ENCODE assay signal across 14 cellular contexts in the genomic region with DNA sequence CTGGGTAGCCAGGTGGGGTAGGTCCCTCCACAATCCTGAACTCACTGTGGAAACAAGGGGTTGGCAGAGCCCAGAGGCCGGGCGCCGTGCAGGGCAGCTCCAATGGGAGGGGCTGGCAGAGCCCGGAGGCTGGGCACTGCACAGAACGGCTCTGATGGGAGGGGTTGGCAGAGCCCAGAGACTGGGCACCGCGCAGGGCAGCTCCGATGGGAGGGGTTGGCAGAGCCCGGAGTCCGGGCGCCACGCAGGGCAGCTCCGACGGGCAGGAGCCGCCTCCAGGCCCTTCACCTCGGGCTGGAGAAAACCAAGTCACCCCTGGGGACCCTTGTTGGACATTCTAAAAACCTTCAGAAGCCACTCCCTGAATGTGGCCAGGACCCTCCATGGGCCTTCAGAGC. TPM values are rescaled to one million over a fixed set of nuclear protein-coding genes. Genes with fewer than 3 reads are reported as not detected.
DNase-seq lines count a peak whose midpoint lies in the region; ATAC-seq and TF ChIP-seq lines count a peak whose summit lies in the region.
"Had no signal": no experiment of that assay in that cellular context is flagged by ENCODE, and none has a peak within 500 bp of the region (broad histone marks: within the 10 kb centered on the region; RNA-seq: fewer than 3 reads in every experiment).

No MANE protein-coding gene starts in this region.

- H3K27ac ChIP-seq in right cardiac atrium (ENCODE audit: low read length) (peak overlapping the region; percentile 38), prostate gland (peak overlapping the region in 1 of 2 donors; percentile 9)

- 62% methylated on average over 16 of the region's 16 CpGs for WGBS in right cardiac atrium
- 22% methylated on average over 16 of the region's 16 CpGs for WGBS in prostate gland

- no peak for TF ChIP-seq POLR2A in prostate gland (IDR thresholded peaks at IDR 0.05)

- ATAC-seq in right cardiac atrium (peak; percentile 76 to 83), HG03139 (IDR thresholded peaks at IDR 0.05; ENCODE audit: unreplicated experiment) (no peak), HG03565 (IDR thresholded peaks at IDR 0.05; ENCODE audit: unreplicated experiment) (no peak)

- DNase-seq in Ammon's horn (ENCODE audit: low spot score) = peak; percentile 93
- DNase-seq in anterior cingulate cortex (lab: John Stamatoyannopoulos, UW) = peak in 53 of 58 donors; percentile 60 to 93 (median 82)
- peak; percentile 69 to 90 (median 79) for DNase-seq in right cardiac atrium
- DNase-seq in prostate gland (ENCODE audit: low spot score) = peak; percentile 53
- no peak for DNase-seq in NK-92 treated with Interleukin-12 subunit alpha and Interleukin-12 subunit beta, amount 100 ng/mL, for 24 hours (lab: John Stamatoyannopoulos, UW)
- no peak for DNase-seq in HFFc6
- DNase-seq: ACHN; activated CD4-positive, alpha-beta T cell treated with anti-CD3 and anti-CD28 coated beads for 48 hours; activated effector memory CD4-positive, alpha-beta T cell treated with Interleukin-2 at 50 U/mL for 16 hours; EL; NCI-H1105; NCI-H82 had no signal

- no peak overlapping the region for H3K4me3 Mint-ChIP-seq in HFFc6

- H3K36me3 Mint-ChIP-seq in HFFc6 (ENCODE audit: low read depth) = no peaks in the 10 kb centered on the region

- H3K27me3 Mint-ChIP-seq in HFFc6 (ENCODE audit: insufficient read depth) = no peaks in the 10 kb centered on the region; the same call in 1 of the 2 replicates

- peaks cover 7% of the 10 kb centered on the region for H3K4me1 Mint-ChIP-seq in HFFc6 (ENCODE audit: low read depth)

- TF ChIP-seq CTCF in prostate gland (IDR thresholded peaks at IDR 0.05) (no peak), HFFc6 (IDR thresholded peaks at IDR 0.05) (no peak)

- no peaks in the 10 kb centered on the region for H3K36me3 ChIP-seq in prostate gland

- intact Hi-C loops in right cardiac atrium (cut with DNase I) = loop anchor here in 1 of 4 donors (10.0 kb wide), 1 partner anchor 71 kb away; no protein-coding TSS in a partner anchor
- intact Hi-C loops in prostate gland (cut with DNase I) = loop anchor here (5.0 kb wide), 1 partner anchor 36 kb away; no protein-coding TSS in a partner anchor

- H3K4me3 ChIP-seq in right cardiac atrium (ENCODE audit: low read length) (no peak overlapping the region), prostate gland (no peak overlapping the region)

- no peaks in the 10 kb centered on the region for H3K27me3 ChIP-seq in right cardiac atrium (ENCODE audit: control insufficient read depth, insufficient read depth)
- no peaks in the 10 kb centered on the region for H3K27me3 ChIP-seq in prostate gland (replicated peaks; ENCODE audit: insufficient read depth)

- H3K9me3 Mint-ChIP-seq in HFFc6 = no peaks in the 10 kb centered on the region

- H3K27ac Mint-ChIP-seq in HFFc6 = no peak overlapping the region; the same call in 1 of the 2 replicates

- H3K4me1 ChIP-seq in right cardiac atrium (ENCODE audit: control insufficient read depth, insufficient read depth, low read length) (peaks cover 13% of the 10 kb centered on the region), prostate gland (replicated peaks) (peaks cover 10% of the 10 kb centered on the region)

- H3K9me3 ChIP-seq in right cardiac atrium (ENCODE audit: control insufficient read depth, low read length) = no peaks in the 10 kb centered on the region
- H3K9me3 ChIP-seq in prostate gland = no peaks in the 10 kb centered on the region

RNA-seq across cellular contexts. Expression of gene NACC2, which starts 9.3 kb away (rescaled TPM):
- total RNA-seq in right cardiac atrium = 10 to 100 TPM; 31.4 to 45.3 (median 37.8) TPM
- polyA plus RNA-seq in right cardiac atrium = 19.4 TPM
- total RNA-seq in prostate gland = 10 to 100 TPM; 24.5 to 55.2 TPM
- total RNA-seq in HFFc6 (2021; fragmentation: NEBNext Ultra II Directional; extraction: Animal tissue kit (Norgen Biotek cat#: 25700)) = 10 to 100 TPM; 38.2 to 46.7 (median 40.2) TPM

RNA-seq across cellular contexts. Expression of gene TMEM250, which starts 32.9 kb away (rescaled TPM):
- 10 to 100 TPM; 18.5 to 25.5 (median 20.9) TPM for total RNA-seq in right cardiac atrium
- 16.5 TPM for polyA plus RNA-seq in right cardiac atrium
- total RNA-seq in prostate gland = 10 to 100 TPM; 44.7 to 65.1 TPM
- 10 to 100 TPM; 31.6 to 45.4 (median 35.7) TPM for total RNA-seq in HFFc6 (2021; fragmentation: NEBNext Ultra II Directional; extraction: Animal tissue kit (Norgen Biotek cat#: 25700))

Comparison
In these comparisons a context has a peak if more than half of its experiments do, and no peak if none do; other contexts are left out.
1. DNase-seq: peak in Ammon's horn (single experiment), anterior cingulate cortex (53 of 58), right cardiac atrium (3 of 3) and prostate gland (single experiment); none in NK-92 treated with Interleukin-12 subunit alpha and Interleukin-12 subunit beta, amount 100 ng/mL, for 24 hours (single experiment) and HFFc6 (single experiment).
2. ATAC-seq: peak in right cardiac atrium (2 of 2); none in HG03139 (single experiment) and HG03565 (single experiment).